Comparison of ENCODE assay signal across 2 cellular contexts in the genomic region with DNA sequence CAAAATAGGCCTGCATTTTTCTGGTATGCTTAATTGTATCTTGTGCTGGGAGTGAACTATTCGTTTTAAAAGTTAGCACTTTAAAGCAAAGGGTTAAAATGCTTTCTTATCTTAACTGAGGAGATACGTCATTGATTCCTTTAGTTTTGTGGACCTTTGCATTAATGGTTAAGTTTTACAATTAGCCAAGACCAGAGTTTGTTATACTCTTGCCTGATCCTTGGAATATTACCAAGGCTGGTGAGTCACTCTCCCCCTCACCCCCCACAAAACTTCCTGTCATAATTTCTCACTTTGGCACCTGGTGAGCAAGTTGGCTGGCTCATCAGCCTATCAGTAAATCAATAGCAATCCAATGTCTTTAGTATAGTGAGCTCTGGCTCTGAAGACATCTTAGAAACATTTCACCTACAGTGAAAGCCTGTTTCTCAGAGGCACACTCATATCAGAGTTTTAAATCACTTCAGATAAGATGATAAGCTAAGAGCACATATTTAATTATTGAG.
TF ChIP-seq lines count a peak whose summit lies in the region.

No MANE protein-coding gene starts in this region.

TF ChIP-seq in IMR-90, 13 proteins besides CTCF, POLR2A, EP300 and RAD21:
- no peak for TF ChIP-seq RFX5 (IDR thresholded peaks at IDR 0.05; ENCODE audit: low read depth, low read length)
- TF ChIP-seq BHLHE40 (IDR thresholded peaks at IDR 0.05; ENCODE audit: low read depth, low read length): no peak; the same call in 1 of the 2 replicates
- no peak for TF ChIP-seq SMC3 (IDR thresholded peaks at IDR 0.05; ENCODE audit: low read depth, low read length)
- peak; percentile 87 for TF ChIP-seq FOS (IDR thresholded peaks at IDR 0.05; ENCODE audit: low read depth, low read length)
- TF ChIP-seq, protein P1, sequence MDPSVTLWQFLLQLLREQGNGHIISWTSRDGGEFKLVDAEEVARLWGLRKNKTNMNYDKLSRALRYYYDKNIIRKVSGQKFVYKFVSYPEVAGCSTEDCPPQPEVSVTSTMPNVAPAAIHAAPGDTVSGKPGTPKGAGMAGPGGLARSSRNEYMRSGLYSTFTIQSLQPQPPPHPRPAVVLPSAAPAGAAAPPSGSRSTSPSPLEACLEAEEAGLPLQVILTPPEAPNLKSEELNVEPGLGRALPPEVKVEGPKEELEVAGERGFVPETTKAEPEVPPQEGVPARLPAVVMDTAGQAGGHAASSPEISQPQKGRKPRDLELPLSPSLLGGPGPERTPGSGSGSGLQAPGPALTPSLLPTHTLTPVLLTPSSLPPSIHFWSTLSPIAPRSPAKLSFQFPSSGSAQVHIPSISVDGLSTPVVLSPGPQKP (IDR thresholded peaks at IDR 0.05; ENCODE audit: borderline replicate concordance, low read depth, low read length): no peak
- TF ChIP-seq NFE2L2 (IDR thresholded peaks at IDR 0.05; ENCODE audit: low read depth, low read length): no peak
- TF ChIP-seq MXI1 (IDR thresholded peaks at IDR 0.05; ENCODE audit: borderline replicate concordance, low read depth, low read length): no peak
- TF ChIP-seq, protein P2, sequence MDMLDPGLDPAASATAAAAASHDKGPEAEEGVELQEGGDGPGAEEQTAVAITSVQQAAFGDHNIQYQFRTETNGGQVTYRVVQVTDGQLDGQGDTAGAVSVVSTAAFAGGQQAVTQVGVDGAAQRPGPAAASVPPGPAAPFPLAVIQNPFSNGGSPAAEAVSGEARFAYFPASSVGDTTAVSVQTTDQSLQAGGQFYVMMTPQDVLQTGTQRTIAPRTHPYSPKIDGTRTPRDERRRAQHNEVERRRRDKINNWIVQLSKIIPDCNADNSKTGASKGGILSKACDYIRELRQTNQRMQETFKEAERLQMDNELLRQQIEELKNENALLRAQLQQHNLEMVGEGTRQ (IDR thresholded peaks at IDR 0.05; ENCODE audit: low read depth, low read length): no peak
- no peak for TF ChIP-seq RCOR1 (IDR thresholded peaks at IDR 0.05; ENCODE audit: insufficient replicate concordance, low read length)
- no peak for TF ChIP-seq MAFK (IDR thresholded peaks at IDR 0.05; ENCODE audit: low read depth, low read length)
- TF ChIP-seq CHD1 (IDR thresholded peaks at IDR 0.05; ENCODE audit: low read depth, low read length): no peak
- peak; percentile 36; the same call in 1 of the 2 replicates for TF ChIP-seq CEBPB (IDR thresholded peaks at IDR 0.05; ENCODE audit: low read depth, low read length)

TF ChIP-seq in K562, 482 proteins besides CTCF, POLR2A, EP300 and RAD21 (continues in another document):
- TF ChIP-seq FOS (IDR thresholded peaks at IDR 0.05; ENCODE audit: extremely low read depth, insufficient read length) (peak; percentile 56), CEBPG (CRISPR knock-in tag; IDR thresholded peaks at IDR 0.05) (no peak), CEBPG (tag; conservative IDR thresholded peaks at IDR 0.05 in 1 of 2, IDR thresholded peaks at IDR 0.05 in 1 of 2) (peak in 1 of 2 experiments; percentile 22; a peak in 1 of 4 replicates), JUND (IDR thresholded peaks at IDR 0.05; ENCODE audit: borderline replicate concordance, low read depth, low read length) (peak; percentile 93), JUND (tag; IDR thresholded peaks at IDR 0.05; ENCODE audit: borderline replicate concordance, low read depth, low read length) (peak; percentile 87), HDAC3 (IDR thresholded peaks at IDR 0.05; ENCODE audit: borderline replicate concordance, partially characterized antibody) (peak; percentile 21), NFIC (IDR thresholded peaks at IDR 0.05) (peak; percentile 77), ETV5 (CRISPR knock-in tag; IDR thresholded peaks at IDR 0.05; ENCODE audit: low read depth) (peak; percentile 71), SIN3B (IDR thresholded peaks at IDR 0.05; ENCODE audit: low read depth) (no peak), ZNF699 (CRISPR knock-in tag; IDR thresholded peaks at IDR 0.05; ENCODE audit: insufficient replicate concordance) (no peak), ZNF717 (CRISPR knock-in tag; IDR thresholded peaks at IDR 0.05) (no peak), CBFA2T3 (IDR thresholded peaks at IDR 0.05) (peak; percentile 18), SMARCA4 (IDR thresholded peaks at IDR 0.05) (peak; percentile 83), SMARCC2 (IDR thresholded peaks at IDR 0.05; ENCODE audit: low read depth) (peak; percentile 54; the same call in 1 of the 2 replicates), ARID1B (IDR thresholded peaks at IDR 0.05) (peak; percentile 74), ZNF408 (CRISPR knock-in tag; IDR thresholded peaks at IDR 0.05; ENCODE audit: low read depth) (no peak), MEIS2 (IDR thresholded peaks at IDR 0.05; ENCODE audit: partially characterized antibody) (peak; percentile 94), JUN (IDR thresholded peaks at IDR 0.05; ENCODE audit: borderline replicate concordance, low read depth, low read length) (peak; percentile 82), JUN (CRISPR knock-in tag; IDR thresholded peaks at IDR 0.05; ENCODE audit: borderline replicate concordance) (no peak), FOSL1 (tag; conservative IDR thresholded peaks at IDR 0.05) (peak; percentile 92), NEUROD1 (IDR thresholded peaks at IDR 0.05; ENCODE audit: borderline replicate concordance, low read depth, low read length, partially characterized antibody) (peak; percentile 24), DPF2 (IDR thresholded peaks at IDR 0.05) (peak; percentile 76), SMARCE1 (IDR thresholded peaks at IDR 0.05) (peak; percentile 76), ATF1 (CRISPR knock-in tag; IDR thresholded peaks at IDR 0.05) (no peak), ATF1 (tag; IDR thresholded peaks at IDR 0.05) (0 out of 2 replicates have a peak, but pooled peaks have one; percentile 10), ZNF507 (tag; conservative IDR thresholded peaks at IDR 0.05) (no peak), ETV1 (tag; conservative IDR thresholded peaks at IDR 0.05; ENCODE audit: low read depth) (peak; percentile 75)
- TF ChIP-seq, protein P3, sequence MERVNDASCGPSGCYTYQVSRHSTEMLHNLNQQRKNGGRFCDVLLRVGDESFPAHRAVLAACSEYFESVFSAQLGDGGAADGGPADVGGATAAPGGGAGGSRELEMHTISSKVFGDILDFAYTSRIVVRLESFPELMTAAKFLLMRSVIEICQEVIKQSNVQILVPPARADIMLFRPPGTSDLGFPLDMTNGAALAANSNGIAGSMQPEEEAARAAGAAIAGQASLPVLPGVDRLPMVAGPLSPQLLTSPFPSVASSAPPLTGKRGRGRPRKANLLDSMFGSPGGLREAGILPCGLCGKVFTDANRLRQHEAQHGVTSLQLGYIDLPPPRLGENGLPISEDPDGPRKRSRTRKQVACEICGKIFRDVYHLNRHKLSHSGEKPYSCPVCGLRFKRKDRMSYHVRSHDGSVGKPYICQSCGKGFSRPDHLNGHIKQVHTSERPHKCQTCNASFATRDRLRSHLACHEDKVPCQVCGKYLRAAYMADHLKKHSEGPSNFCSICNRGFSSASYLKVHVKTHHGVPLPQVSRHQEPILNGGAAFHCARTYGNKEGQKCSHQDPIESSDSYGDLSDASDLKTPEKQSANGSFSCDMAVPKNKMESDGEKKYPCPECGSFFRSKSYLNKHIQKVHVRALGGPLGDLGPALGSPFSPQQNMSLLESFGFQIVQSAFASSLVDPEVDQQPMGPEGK (CRISPR knock-in tag; IDR thresholded peaks at IDR 0.05; ENCODE audit: borderline replicate concordance): no peak
- TF ChIP-seq, protein P4, sequence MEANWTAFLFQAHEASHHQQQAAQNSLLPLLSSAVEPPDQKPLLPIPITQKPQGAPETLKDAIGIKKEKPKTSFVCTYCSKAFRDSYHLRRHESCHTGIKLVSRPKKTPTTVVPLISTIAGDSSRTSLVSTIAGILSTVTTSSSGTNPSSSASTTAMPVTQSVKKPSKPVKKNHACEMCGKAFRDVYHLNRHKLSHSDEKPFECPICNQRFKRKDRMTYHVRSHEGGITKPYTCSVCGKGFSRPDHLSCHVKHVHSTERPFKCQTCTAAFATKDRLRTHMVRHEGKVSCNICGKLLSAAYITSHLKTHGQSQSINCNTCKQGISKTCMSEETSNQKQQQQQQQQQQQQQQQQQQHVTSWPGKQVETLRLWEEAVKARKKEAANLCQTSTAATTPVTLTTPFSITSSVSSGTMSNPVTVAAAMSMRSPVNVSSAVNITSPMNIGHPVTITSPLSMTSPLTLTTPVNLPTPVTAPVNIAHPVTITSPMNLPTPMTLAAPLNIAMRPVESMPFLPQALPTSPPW (CRISPR knock-in tag; IDR thresholded peaks at IDR 0.05): peak; percentile 86
- TF ChIP-seq, protein P5, sequence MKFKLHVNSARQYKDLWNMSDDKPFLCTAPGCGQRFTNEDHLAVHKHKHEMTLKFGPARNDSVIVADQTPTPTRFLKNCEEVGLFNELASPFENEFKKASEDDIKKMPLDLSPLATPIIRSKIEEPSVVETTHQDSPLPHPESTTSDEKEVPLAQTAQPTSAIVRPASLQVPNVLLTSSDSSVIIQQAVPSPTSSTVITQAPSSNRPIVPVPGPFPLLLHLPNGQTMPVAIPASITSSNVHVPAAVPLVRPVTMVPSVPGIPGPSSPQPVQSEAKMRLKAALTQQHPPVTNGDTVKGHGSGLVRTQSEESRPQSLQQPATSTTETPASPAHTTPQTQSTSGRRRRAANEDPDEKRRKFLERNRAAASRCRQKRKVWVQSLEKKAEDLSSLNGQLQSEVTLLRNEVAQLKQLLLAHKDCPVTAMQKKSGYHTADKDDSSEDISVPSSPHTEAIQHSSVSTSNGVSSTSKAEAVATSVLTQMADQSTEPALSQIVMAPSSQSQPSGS (CRISPR knock-in tag; IDR thresholded peaks at IDR 0.05): no peak
- TF ChIP-seq, protein P6, sequence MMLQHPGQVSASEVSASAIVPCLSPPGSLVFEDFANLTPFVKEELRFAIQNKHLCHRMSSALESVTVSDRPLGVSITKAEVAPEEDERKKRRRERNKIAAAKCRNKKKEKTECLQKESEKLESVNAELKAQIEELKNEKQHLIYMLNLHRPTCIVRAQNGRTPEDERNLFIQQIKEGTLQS (IDR thresholded peaks at IDR 0.05): peak; percentile 90
- TF ChIP-seq, protein P6 (CRISPR knock-in tag; conservative IDR thresholded peaks at IDR 0.05): no peak
- TF ChIP-seq, protein P7, sequence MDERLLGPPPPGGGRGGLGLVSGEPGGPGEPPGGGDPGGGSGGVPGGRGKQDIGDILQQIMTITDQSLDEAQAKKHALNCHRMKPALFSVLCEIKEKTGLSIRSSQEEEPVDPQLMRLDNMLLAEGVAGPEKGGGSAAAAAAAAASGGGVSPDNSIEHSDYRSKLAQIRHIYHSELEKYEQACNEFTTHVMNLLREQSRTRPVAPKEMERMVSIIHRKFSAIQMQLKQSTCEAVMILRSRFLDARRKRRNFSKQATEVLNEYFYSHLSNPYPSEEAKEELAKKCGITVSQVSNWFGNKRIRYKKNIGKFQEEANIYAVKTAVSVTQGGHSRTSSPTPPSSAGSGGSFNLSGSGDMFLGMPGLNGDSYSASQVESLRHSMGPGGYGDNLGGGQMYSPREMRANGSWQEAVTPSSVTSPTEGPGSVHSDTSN (CRISPR knock-in tag; IDR thresholded peaks at IDR 0.05; ENCODE audit: low read depth): no peak
- TF ChIP-seq, protein P7 (tag; conservative IDR thresholded peaks at IDR 0.05; ENCODE audit: low read depth): peak; percentile 80
- TF ChIP-seq, protein P8, sequence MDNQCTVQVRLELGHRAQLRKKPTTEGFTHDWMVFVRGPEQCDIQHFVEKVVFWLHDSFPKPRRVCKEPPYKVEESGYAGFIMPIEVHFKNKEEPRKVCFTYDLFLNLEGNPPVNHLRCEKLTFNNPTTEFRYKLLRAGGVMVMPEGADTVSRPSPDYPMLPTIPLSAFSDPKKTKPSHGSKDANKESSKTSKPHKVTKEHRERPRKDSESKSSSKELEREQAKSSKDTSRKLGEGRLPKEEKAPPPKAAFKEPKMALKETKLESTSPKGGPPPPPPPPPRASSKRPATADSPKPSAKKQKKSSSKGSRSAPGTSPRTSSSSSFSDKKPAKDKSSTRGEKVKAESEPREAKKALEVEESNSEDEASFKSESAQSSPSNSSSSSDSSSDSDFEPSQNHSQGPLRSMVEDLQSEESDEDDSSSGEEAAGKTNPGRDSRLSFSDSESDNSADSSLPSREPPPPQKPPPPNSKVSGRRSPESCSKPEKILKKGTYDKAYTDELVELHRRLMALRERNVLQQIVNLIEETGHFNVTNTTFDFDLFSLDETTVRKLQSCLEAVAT (IDR thresholded peaks at IDR 0.05): no peak
- TF ChIP-seq, protein P9, sequence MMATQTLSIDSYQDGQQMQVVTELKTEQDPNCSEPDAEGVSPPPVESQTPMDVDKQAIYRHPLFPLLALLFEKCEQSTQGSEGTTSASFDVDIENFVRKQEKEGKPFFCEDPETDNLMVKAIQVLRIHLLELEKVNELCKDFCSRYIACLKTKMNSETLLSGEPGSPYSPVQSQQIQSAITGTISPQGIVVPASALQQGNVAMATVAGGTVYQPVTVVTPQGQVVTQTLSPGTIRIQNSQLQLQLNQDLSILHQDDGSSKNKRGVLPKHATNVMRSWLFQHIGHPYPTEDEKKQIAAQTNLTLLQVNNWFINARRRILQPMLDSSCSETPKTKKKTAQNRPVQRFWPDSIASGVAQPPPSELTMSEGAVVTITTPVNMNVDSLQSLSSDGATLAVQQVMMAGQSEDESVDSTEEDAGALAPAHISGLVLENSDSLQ (IDR thresholded peaks at IDR 0.05): peak; percentile 62
- TF ChIP-seq, protein P10, sequence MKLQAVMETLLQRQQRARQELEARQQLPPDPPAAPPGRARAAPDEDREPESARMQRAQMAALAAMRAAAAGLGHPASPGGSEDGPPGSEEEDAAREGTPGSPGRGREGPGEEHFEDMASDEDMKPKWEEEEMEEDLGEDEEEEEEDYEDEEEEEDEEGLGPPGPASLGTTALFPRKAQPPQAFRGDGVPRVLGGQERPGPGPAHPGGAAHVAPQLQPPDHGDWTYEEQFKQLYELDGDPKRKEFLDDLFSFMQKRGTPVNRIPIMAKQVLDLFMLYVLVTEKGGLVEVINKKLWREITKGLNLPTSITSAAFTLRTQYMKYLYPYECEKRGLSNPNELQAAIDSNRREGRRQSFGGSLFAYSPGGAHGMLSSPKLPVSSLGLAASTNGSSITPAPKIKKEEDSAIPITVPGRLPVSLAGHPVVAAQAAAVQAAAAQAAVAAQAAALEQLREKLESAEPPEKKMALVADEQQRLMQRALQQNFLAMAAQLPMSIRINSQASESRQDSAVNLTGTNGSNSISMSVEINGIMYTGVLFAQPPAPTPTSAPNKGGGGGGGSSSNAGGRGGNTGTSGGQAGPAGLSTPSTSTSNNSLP (IDR thresholded peaks at IDR 0.05; ENCODE audit: borderline replicate concordance, low read depth, low read length): peak; percentile 27; the same call in 1 of the 2 replicates
- TF ChIP-seq, protein P11, sequence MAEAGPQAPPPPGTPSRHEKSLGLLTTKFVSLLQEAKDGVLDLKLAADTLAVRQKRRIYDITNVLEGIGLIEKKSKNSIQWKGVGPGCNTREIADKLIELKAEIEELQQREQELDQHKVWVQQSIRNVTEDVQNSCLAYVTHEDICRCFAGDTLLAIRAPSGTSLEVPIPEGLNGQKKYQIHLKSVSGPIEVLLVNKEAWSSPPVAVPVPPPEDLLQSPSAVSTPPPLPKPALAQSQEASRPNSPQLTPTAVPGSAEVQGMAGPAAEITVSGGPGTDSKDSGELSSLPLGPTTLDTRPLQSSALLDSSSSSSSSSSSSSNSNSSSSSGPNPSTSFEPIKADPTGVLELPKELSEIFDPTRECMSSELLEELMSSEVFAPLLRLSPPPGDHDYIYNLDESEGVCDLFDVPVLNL (CRISPR knock-in tag; IDR thresholded peaks at IDR 0.05; ENCODE audit: low read depth): no peak
